Comparison of ENCODE assay signal across 1 cellular context in the genomic region with DNA sequence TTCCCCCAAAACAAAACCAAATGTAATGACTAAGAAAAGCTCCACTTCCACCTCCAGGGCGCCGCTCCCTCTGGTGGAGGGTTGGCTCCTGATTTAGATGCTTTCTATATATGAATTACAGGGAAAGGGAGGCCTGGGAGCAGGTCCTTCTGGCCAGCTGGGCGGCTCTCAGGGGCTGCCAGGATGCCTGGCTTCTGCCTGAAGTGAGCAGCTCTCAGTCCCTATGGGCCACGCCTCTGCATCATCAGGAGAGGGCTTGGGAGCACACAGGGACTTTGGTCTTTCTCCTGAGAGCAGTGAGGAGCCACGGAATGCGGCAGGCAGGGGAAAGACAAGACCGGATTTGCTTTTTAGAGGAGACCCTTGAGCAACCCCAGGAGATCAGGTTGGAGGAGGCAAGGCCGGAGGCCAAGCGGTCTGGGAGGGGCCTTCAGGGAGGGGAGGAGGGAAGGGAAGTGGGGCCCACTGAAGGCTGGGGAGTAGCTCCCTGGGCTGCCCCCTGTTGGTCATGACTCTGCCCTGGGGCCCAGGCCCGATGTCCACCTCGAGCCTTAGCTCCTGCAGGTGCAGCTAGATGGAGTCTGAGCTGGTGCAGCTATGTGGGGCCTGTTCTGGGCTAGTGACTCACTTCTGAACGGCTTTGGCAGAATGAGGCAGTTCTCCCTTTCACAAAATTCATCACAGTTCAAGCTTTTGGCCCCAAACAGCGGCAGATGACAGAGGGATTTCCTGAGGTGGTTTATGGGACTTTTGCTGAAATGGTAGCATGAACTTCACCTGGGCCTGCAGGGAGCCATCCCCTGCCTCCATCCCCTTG.
TF ChIP-seq lines count a peak whose summit lies in the region.

No MANE protein-coding gene starts in this region.

TF ChIP-seq in K562, 482 proteins besides CTCF, POLR2A, EP300 and RAD21 (continued from another document):
- TF ChIP-seq SMC3 (conservative IDR thresholded peaks at IDR 0.05; ENCODE audit: insufficient read depth, low read depth, low read length) (peak; percentile 14; the same call in 1 of the 2 replicates), TEAD2 (tag; IDR thresholded peaks at IDR 0.05) (no peak), POLR3G (IDR thresholded peaks at IDR 0.05; ENCODE audit: extremely low read depth, insufficient read length, insufficient replicate concordance) (no peak), RBM34 (IDR thresholded peaks at IDR 0.05; ENCODE audit: borderline replicate concordance, insufficient read depth, low read length) (no peak), ZNF263 (CRISPR knock-in tag; IDR thresholded peaks at IDR 0.05; ENCODE audit: borderline replicate concordance) (0 out of 2 replicates have a peak, but pooled peaks have one; percentile 46), MLLT1 (IDR thresholded peaks at IDR 0.05) (no peak), MNT (conservative IDR thresholded peaks at IDR 0.05) (no peak), PKNOX1 (IDR thresholded peaks at IDR 0.05) (no peak), ZNF24 (IDR thresholded peaks at IDR 0.05) (peak; percentile 17; the same call in 1 of the 2 replicates), STAT5B (CRISPR knock-in tag; IDR thresholded peaks at IDR 0.05) (no peak), SRSF3 (IDR thresholded peaks at IDR 0.05; ENCODE audit: insufficient read depth, low read length) (no peak), ZNF23 (CRISPR knock-in tag; IDR thresholded peaks at IDR 0.05) (no peak)
- TF ChIP-seq, protein P1, sequence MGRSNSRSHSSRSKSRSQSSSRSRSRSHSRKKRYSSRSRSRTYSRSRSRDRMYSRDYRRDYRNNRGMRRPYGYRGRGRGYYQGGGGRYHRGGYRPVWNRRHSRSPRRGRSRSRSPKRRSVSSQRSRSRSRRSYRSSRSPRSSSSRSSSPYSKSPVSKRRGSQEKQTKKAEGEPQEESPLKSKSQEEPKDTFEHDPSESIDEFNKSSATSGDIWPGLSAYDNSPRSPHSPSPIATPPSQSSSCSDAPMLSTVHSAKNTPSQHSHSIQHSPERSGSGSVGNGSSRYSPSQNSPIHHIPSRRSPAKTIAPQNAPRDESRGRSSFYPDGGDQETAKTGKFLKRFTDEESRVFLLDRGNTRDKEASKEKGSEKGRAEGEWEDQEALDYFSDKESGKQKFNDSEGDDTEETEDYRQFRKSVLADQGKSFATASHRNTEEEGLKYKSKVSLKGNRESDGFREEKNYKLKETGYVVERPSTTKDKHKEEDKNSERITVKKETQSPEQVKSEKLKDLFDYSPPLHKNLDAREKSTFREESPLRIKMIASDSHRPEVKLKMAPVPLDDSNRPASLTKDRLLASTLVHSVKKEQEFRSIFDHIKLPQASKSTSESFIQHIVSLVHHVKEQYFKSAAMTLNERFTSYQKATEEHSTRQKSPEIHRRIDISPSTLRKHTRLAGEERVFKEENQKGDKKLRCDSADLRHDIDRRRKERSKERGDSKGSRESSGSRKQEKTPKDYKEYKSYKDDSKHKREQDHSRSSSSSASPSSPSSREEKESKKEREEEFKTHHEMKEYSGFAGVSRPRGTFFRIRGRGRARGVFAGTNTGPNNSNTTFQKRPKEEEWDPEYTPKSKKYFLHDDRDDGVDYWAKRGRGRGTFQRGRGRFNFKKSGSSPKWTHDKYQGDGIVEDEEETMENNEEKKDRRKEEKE (IDR thresholded peaks at IDR 0.05; ENCODE audit: borderline replicate concordance in 1 of 2, control insufficient read depth in 1 of 2, low read depth in 2 of 2, low read length in 1 of 2) = no peak
- TF ChIP-seq, protein P2, sequence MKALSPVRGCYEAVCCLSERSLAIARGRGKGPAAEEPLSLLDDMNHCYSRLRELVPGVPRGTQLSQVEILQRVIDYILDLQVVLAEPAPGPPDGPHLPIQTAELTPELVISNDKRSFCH (CRISPR knock-in tag; IDR thresholded peaks at IDR 0.05) = no peak
- TF ChIP-seq, protein P2 (tag; IDR thresholded peaks at IDR 0.05) = no peak
- TF ChIP-seq, protein P3, sequence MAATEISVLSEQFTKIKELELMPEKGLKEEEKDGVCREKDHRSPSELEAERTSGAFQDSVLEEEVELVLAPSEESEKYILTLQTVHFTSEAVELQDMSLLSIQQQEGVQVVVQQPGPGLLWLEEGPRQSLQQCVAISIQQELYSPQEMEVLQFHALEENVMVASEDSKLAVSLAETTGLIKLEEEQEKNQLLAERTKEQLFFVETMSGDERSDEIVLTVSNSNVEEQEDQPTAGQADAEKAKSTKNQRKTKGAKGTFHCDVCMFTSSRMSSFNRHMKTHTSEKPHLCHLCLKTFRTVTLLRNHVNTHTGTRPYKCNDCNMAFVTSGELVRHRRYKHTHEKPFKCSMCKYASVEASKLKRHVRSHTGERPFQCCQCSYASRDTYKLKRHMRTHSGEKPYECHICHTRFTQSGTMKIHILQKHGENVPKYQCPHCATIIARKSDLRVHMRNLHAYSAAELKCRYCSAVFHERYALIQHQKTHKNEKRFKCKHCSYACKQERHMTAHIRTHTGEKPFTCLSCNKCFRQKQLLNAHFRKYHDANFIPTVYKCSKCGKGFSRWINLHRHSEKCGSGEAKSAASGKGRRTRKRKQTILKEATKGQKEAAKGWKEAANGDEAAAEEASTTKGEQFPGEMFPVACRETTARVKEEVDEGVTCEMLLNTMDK (IDR thresholded peaks at IDR 0.05; ENCODE audit: borderline replicate concordance, insufficient read depth, low read depth, low read length, poor library complexity, severe bottlenecking) = peak; percentile 93
- TF ChIP-seq, protein P4, sequence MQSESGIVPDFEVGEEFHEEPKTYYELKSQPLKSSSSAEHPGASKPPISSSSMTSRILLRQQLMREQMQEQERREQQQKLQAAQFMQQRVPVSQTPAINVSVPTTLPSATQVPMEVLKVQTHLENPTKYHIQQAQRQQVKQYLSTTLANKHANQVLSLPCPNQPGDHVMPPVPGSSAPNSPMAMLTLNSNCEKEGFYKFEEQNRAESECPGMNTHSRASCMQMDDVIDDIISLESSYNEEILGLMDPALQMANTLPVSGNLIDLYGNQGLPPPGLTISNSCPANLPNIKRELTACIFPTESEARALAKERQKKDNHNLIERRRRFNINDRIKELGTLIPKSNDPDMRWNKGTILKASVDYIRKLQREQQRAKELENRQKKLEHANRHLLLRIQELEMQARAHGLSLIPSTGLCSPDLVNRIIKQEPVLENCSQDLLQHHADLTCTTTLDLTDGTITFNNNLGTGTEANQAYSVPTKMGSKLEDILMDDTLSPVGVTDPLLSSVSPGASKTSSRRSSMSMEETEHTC (IDR thresholded peaks at IDR 0.05) = no peak
- TF ChIP-seq, protein P5, sequence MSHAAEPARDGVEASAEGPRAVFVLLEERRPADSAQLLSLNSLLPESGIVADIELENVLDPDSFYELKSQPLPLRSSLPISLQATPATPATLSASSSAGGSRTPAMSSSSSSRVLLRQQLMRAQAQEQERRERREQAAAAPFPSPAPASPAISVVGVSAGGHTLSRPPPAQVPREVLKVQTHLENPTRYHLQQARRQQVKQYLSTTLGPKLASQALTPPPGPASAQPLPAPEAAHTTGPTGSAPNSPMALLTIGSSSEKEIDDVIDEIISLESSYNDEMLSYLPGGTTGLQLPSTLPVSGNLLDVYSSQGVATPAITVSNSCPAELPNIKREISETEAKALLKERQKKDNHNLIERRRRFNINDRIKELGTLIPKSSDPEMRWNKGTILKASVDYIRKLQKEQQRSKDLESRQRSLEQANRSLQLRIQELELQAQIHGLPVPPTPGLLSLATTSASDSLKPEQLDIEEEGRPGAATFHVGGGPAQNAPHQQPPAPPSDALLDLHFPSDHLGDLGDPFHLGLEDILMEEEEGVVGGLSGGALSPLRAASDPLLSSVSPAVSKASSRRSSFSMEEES (CRISPR knock-in tag; IDR thresholded peaks at IDR 0.05) = no peak
